Comparison of ENCODE assay signal across 8 cellular contexts in the genomic region with DNA sequence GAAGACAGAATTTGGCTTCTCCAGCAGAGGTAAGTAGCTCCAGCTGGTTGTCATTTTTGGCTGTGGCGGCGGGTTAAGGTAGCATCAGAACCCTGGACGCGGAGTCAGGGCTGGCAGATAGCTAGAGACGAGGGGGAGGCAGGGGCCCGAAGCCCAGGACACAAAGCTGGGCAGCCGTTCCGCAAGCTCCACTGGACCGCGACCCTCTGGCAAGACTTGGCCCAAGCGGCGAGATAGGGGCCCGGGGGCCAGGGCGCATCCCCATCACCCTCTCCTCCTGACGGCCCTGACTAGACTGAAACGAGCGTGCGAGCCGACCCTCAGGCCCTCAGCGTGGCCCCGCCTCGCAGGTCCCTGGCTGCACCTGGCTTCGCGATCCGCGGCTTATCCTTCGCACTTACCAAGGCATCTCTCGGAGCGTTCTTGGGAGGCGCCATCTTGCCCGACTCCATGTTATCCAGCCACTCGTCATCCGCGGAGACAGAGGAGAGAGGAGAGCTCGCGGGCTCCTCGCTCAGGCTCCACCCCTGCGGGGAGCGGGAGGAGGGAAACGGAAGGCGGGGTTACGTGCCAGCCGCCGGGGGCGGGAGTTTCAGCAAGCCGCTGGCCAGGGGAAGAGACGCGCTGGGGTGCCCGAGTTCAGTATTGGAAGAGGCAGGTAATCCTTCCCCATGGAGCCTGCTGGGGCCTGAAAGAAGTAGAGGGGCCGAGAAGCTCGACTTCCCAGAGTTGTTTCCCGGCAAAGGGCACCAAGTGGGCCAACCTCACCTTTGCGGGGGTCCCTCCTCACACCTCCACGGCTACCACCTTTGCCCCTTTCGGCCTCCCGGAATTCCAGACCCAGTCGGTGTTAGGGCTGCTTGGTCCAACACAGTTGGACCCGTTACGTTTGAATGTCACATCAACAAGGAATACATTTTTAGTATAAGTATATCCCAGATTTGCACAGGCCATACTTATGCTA. TPM values are rescaled to one million over a fixed set of nuclear protein-coding genes. Genes with fewer than 3 reads are reported as not detected.
DNase-seq lines count a peak whose midpoint lies in the region; ATAC-seq and TF ChIP-seq lines count a peak whose summit lies in the region.

A gene with protein sequence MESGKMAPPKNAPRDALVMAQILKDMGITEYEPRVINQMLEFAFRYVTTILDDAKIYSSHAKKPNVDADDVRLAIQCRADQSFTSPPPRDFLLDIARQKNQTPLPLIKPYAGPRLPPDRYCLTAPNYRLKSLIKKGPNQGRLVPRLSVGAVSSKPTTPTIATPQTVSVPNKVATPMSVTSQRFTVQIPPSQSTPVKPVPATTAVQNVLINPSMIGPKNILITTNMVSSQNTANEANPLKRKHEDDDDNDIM (minus strand): TSS at position 491 of the 964 bp plus-strand sequence. CDS start 39 bp downstream, at position 452.

- peak within 1 kb of the TSS; percentile 30 for H2AFZ ChIP-seq in ACC112 (ENCODE audit: low read length, unreplicated experiment)

- no peaks in the 10 kb centered on the region for H3K36me3 ChIP-seq in ACC112 (ENCODE audit: insufficient read depth, low read length)

- CTCF ChIA-PET in WTC11 (lab: Charles Lee), result no interaction called here

- POLR2A ChIA-PET in WTC11 (lab: Charles Lee), result no interaction called here

- no peaks in the 10 kb centered on the region for H3K27me3 ChIP-seq in ACC112 (ENCODE audit: insufficient read depth, low read length)

- H3K27me3 Mint-ChIP-seq in WTC11 (ENCODE audit: low read depth), result no peaks in the 10 kb centered on the region

- no peak within 1 kb of the TSS; the same call in 1 of the 2 replicates for H3K27ac Mint-ChIP-seq in WTC11

- peak; percentile 95 for ATAC-seq in GM18868 (IDR thresholded peaks at IDR 0.05; ENCODE audit: unreplicated experiment)
- ATAC-seq in HG03108 (IDR thresholded peaks at IDR 0.05; ENCODE audit: unreplicated experiment), result peak; percentile 87
- peak; percentile 99 for ATAC-seq in WTC11

- H3K4me3 Mint-ChIP-seq in WTC11, result peak within 1 kb of the TSS; percentile 84

- no peaks in the 10 kb centered on the region for H3K79me2 ChIP-seq in ACC112 (ENCODE audit: control insufficient read depth, insufficient read depth, low read length, unreplicated experiment)

- TF ChIP-seq CTCF in WTC11 (IDR thresholded peaks at IDR 0.05) (no peak), cardiac fibroblast (IDR thresholded peaks at IDR 0.05; ENCODE audit: low read depth, low read length) (no peak)

- DNase-seq in NCI-H2196 (lab: John Stamatoyannopoulos, UW; ENCODE audit: unreplicated experiment) (peak; percentile 84), WTC11 (ENCODE audit: low spot score) (peak; percentile 84), cardiac fibroblast (ENCODE audit: low read depth in 2 of 2) (peak; percentile 80 to 84), inferior parietal cortex (ENCODE audit: extremely low spot score) (peak; percentile 78)
- peak; percentile 65 to 73 for DNase-seq in stimulated activated CD4-positive, alpha-beta T cell treated with anti-CD3 and anti-CD28 coated beads, Interleukin-12 subunit alpha, Interleukin-12 subunit beta, amount 100 ng/mL, for 24 hours (ENCODE audit: low read depth in 2 of 2)

- no peaks in the 10 kb centered on the region for H3K4me1 ChIP-seq in ACC112 (ENCODE audit: control insufficient read depth, insufficient read depth, low read length, unreplicated experiment)

- H3K4me3 ChIP-seq in ACC112 (ENCODE audit: low read depth, low read length) (peak within 1 kb of the TSS; percentile 79), cardiac fibroblast (replicated peaks in 1 of 2; ENCODE audit: low read depth in 2 of 2, low read length in 2 of 2) (peak within 1 kb of the TSS; percentile 72 to 79)

- peak within 1 kb of the TSS; percentile 65 for H3K27ac ChIP-seq in ACC112 (ENCODE audit: low read depth, low read length)

- H3K4me1 Mint-ChIP-seq in WTC11, result 0 out of 2 replicates have a peak, but pooled peaks cover 4% of the 10 kb centered on the region

- peaks cover 5% of the 10 kb centered on the region; the same call in 1 of the 2 replicates for H3K36me3 Mint-ChIP-seq in WTC11

- peaks cover 8% of the 10 kb centered on the region for H3K9me3 Mint-ChIP-seq in WTC11

TF ChIP-seq in WTC11, 78 proteins besides CTCF, POLR2A, EP300 and RAD21:
- TF ChIP-seq, protein P1, sequence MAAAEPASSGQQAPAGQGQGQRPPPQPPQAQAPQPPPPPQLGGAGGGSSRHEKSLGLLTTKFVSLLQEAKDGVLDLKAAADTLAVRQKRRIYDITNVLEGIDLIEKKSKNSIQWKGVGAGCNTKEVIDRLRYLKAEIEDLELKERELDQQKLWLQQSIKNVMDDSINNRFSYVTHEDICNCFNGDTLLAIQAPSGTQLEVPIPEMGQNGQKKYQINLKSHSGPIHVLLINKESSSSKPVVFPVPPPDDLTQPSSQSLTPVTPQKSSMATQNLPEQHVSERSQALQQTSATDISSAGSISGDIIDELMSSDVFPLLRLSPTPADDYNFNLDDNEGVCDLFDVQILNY (CRISPR knock-in tag; IDR thresholded peaks at IDR 0.05), result peak; percentile 79; the same call in 1 of the 2 replicates
- TF ChIP-seq EMX1 (CRISPR knock-in tag; IDR thresholded peaks at IDR 0.05), result no peak
- TF ChIP-seq, protein P2, sequence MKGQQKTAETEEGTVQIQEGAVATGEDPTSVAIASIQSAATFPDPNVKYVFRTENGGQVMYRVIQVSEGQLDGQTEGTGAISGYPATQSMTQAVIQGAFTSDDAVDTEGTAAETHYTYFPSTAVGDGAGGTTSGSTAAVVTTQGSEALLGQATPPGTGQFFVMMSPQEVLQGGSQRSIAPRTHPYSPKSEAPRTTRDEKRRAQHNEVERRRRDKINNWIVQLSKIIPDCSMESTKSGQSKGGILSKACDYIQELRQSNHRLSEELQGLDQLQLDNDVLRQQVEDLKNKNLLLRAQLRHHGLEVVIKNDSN (CRISPR knock-in tag; IDR thresholded peaks at IDR 0.05), result no peak
- TF ChIP-seq FOXJ3 (CRISPR knock-in tag; IDR thresholded peaks at IDR 0.05; ENCODE audit: borderline replicate concordance), result no peak
- TF ChIP-seq, protein P3, sequence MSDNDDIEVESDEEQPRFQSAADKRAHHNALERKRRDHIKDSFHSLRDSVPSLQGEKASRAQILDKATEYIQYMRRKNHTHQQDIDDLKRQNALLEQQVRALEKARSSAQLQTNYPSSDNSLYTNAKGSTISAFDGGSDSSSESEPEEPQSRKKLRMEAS (CRISPR knock-in tag; IDR thresholded peaks at IDR 0.05), result peak; percentile 52; the same call in 1 of the 2 replicates
- no peak for TF ChIP-seq ESRRA (CRISPR knock-in tag; IDR thresholded peaks at IDR 0.05; ENCODE audit: borderline replicate concordance)
- TF ChIP-seq FOXK1 (CRISPR knock-in tag; IDR thresholded peaks at IDR 0.05), result peak; percentile 44; the same call in 1 of the 2 replicates
- TF ChIP-seq, protein P4, sequence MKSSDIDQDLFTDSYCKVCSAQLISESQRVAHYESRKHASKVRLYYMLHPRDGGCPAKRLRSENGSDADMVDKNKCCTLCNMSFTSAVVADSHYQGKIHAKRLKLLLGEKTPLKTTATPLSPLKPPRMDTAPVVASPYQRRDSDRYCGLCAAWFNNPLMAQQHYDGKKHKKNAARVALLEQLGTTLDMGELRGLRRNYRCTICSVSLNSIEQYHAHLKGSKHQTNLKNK (CRISPR knock-in tag; IDR thresholded peaks at IDR 0.05), result peak; percentile 52; the same call in 1 of the 2 replicates
- TF ChIP-seq ZNF232 (CRISPR knock-in tag; IDR thresholded peaks at IDR 0.05), result 0 out of 2 replicates have a peak, but pooled peaks have one; percentile 31
TF ChIP-seq in WTC11: peak in this region for 5.

RNA-seq across cellular contexts. Expression of the gene that starts here (rescaled TPM):
- total RNA-seq in WTC11 (2021), result 16.7 to 20.2 TPM (median 17.3 TPM) in 3 replicates

Comparison
In these comparisons a context has a peak if more than half of its experiments do, and no peak if none do; other contexts are left out.
1. Peak in every context shown above with its lines: DNase-seq, ATAC-seq, H3K4me3 ChIP-seq and H3K27ac ChIP-seq.